In genomic region chr6:34684919-34685318, GRCh38 we compare ENCODE assay signal across 24 cellular contexts.
"Had no signal": no experiment of that assay in that cellular context is flagged by ENCODE, and none has a peak within 500 bp of the region (broad histone marks: within the 10 kb centered on the region; RNA-seq: fewer than 3 reads in every experiment).

No MANE protein-coding gene starts in this region.

- H3K27me3 Mint-ChIP-seq: activated CD4-positive, alpha-beta T cell treated with anti-CD3 and anti-CD28 coated beads for 36 hours had no signal

- H3K36me3 ChIP-seq: prostate gland, upper lobe of left lung had no signal

- FAIRE-seq: colon, frontal cortex, keratinocyte, TTC549 had no signal

- H3K27me3 ChIP-seq: right atrium auricular region, stomach, upper lobe of left lung had no signal

- H3K4me3 ChIP-seq: lung, prostate gland, right atrium auricular region, skin epidermis, stomach, upper lobe of left lung had no signal

- H3K9me3 ChIP-seq: prostate gland, right atrium auricular region, stomach, upper lobe of left lung had no signal

- H3K4me3 Mint-ChIP-seq: activated CD4-positive, alpha-beta T cell treated with anti-CD3 and anti-CD28 coated beads for 36 hours; mesothelial cell of epicardium; nephron progenitor cell; stimulated activated effector memory CD8-positive, alpha-beta T cell treated with anti-CD3 and anti-CD28 coated beads, Interleukin-12 subunit alpha, Interleukin-12 subunit beta, amount 100 ng/mL, for 72 hours; T-helper 2 cell treated with Interferon-gamma antibody and Interleukin-4, amounts not matched to agents 5 μg/mL and 100 μg/mL, for 36 hours had no signal

- ATAC-seq: activated CD4-positive, alpha-beta T cell treated with anti-CD3 and anti-CD28 coated beads for 36 hours; activated naive CD4-positive, alpha-beta T cell treated with anti-CD3 and anti-CD28 coated beads, Interleukin-2, amount 50 U/mL, for 72 hours; stimulated activated effector memory CD8-positive, alpha-beta T cell treated with anti-CD3 and anti-CD28 coated beads, Interleukin-12 subunit alpha, Interleukin-12 subunit beta, amount 100 ng/mL, for 72 hours had no signal

- H3K9me3 Mint-ChIP-seq: activated naive CD4-positive, alpha-beta T cell treated with anti-CD3 and anti-CD28 coated beads, Interleukin-2, amount 50 U/mL, for 72 hours; mesothelial cell of epicardium; stimulated activated effector memory CD8-positive, alpha-beta T cell treated with anti-CD3 and anti-CD28 coated beads, Interleukin-12 subunit alpha, Interleukin-12 subunit beta, amount 100 ng/mL, for 72 hours; T-helper 2 cell treated with Interferon-gamma antibody and Interleukin-4, amounts not matched to agents 5 μg/mL and 100 μg/mL, for 36 hours had no signal

- H3K27ac Mint-ChIP-seq: activated CD4-positive, alpha-beta T cell treated with anti-CD3 and anti-CD28 coated beads for 36 hours; T-helper 2 cell treated with Interferon-gamma antibody and Interleukin-4, amounts not matched to agents 5 μg/mL and 100 μg/mL, for 36 hours had no signal

- H3K27ac ChIP-seq: prostate gland, right atrium auricular region, skin epidermis, stomach, upper lobe of left lung had no signal

- DNase-seq: activated CD4-positive, alpha-beta T cell treated with anti-CD3 and anti-CD28 coated beads for 36 hours; activated CD4-positive, alpha-beta T cell treated with anti-CD3 and anti-CD28 coated beads, Interleukin-2, amount 50 U/mL, for 48 hours; activated gamma-delta T cell treated with Interleukin-2 at 50 U/mL for 16 hours; amniotic stem cell; central memory CD4-positive, alpha-beta T cell; erythroblast; hypothalamus; nephron progenitor cell; occipital lobe; stimulated activated CD4-positive, alpha-beta T cell treated with anti-CD3 and anti-CD28 coated beads, Interleukin-4, amount 100 ng/mL, for 1 hour; stomach; upper lobe of left lung had no signal

- H3K4me1 ChIP-seq: prostate gland had no signal
